Comparison of ENCODE assay signal across 20 cellular contexts in genomic region chr4:66340286-66340893, GRCh38.
"Had no signal": no experiment of that assay in that cellular context is flagged by ENCODE, and none has a peak within 500 bp of the region (broad histone marks: within the 10 kb centered on the region; RNA-seq: fewer than 3 reads in every experiment).

No MANE protein-coding gene starts in this region.

- H3K27me3 ChIP-seq: esophagus muscularis mucosa, stomach, transverse colon had no signal

- H3K27ac Mint-ChIP-seq: effector memory CD8-positive, alpha-beta T cell; immature natural killer cell; naive thymus-derived CD8-positive, alpha-beta T cell had no signal

- ATAC-seq: effector memory CD8-positive, alpha-beta T cell; left colon; left ventricle myocardium superior; mucosa of descending colon; naive thymus-derived CD8-positive, alpha-beta T cell had no signal

- H3K4me3 Mint-ChIP-seq: effector memory CD8-positive, alpha-beta T cell; immature natural killer cell; naive thymus-derived CD8-positive, alpha-beta T cell; neural crest cell had no signal

- H3K27ac ChIP-seq: epithelial cell of prostate, esophagus muscularis mucosa, stomach, thoracic aorta, transverse colon had no signal

- H3K36me3 Mint-ChIP-seq: immature natural killer cell; naive thymus-derived CD8-positive, alpha-beta T cell had no signal

- H3K36me3 ChIP-seq: esophagus muscularis mucosa, stomach, thoracic aorta, transverse colon had no signal

- H3K4me1 ChIP-seq: esophagus muscularis mucosa, stomach, transverse colon had no signal

- DNase-seq: effector memory CD8-positive, alpha-beta T cell; foreskin fibroblast; immature natural killer cell; left colon; left ventricle myocardium superior; mesenchymal stem cell; mucosa of descending colon; naive thymus-derived CD8-positive, alpha-beta T cell; posterior cingulate gyrus; small intestine; stimulated activated CD4-positive, alpha-beta T cell treated with anti-CD3 and anti-CD28 coated beads, Interleukin-12 subunit alpha, Interleukin-12 subunit beta, amount 100 ng/mL, for 4 hours; stimulated activated naive CD4-positive, alpha-beta T cell; stomach; substantia nigra; transverse colon had no signal

- H3K9me3 ChIP-seq: esophagus muscularis mucosa, thoracic aorta, transverse colon had no signal

- H3K27me3 Mint-ChIP-seq: effector memory CD8-positive, alpha-beta T cell; naive thymus-derived CD8-positive, alpha-beta T cell had no signal

- H3K4me3 ChIP-seq: esophagus muscularis mucosa, lung, mucosa of descending colon, stomach, thoracic aorta, transverse colon had no signal

- H3K4me1 Mint-ChIP-seq: immature natural killer cell; naive thymus-derived CD8-positive, alpha-beta T cell; neural crest cell had no signal
